In the genomic region with DNA sequence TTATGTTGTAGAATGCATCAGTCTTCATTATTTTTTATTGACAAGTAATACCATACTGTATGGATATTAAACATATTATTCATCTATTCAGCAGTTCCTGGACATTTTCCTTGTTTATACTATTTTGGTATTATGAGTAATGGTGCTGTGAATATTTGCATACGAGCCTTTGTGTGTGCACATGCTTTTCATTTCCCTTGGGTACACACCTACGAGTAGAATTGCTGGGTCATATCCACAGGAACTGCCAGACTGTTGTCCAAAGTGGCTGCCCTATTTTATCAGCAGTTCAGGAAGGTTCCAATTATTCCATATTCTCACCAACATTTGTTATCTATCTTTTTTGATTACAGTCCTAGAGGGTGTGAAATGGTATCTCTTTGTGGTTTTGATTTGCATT, we compare ENCODE assay signal across 15 cellular contexts.
A peak's percentile ranks its signal among the peaks of the same experiment; 100 is the strongest.
DNase-seq lines count a peak whose midpoint lies in the region; ATAC-seq and TF ChIP-seq lines count a peak whose summit lies in the region.
"Had no signal": no experiment of that assay in that cellular context is flagged by ENCODE, and none has a peak within 500 bp of the region (broad histone marks: within the 10 kb centered on the region; RNA-seq: fewer than 3 reads in every experiment).

No MANE protein-coding gene starts in this region.

- TF ChIP-seq CTCF in choroid plexus epithelial cell (conservative IDR thresholded peaks at IDR 0.05; ENCODE audit: low read depth, low read length) (no peak), osteoblast (IDR thresholded peaks at IDR 0.05; ENCODE audit: extremely low read depth, low read depth, low read length) (no peak), chondrocyte (IDR thresholded peaks at IDR 0.05) (no peak)

- peaks cover 39% of the 10 kb centered on the region for H3K4me1 ChIP-seq in GM23248 (ENCODE audit: insufficient read depth)
- H3K4me1 ChIP-seq in osteoblast (ENCODE audit: insufficient read depth, low read length), result peaks cover 38% of the 10 kb centered on the region

- H3K9me3 Mint-ChIP-seq in chondrocyte (ENCODE audit: low read depth), result no peaks in the 10 kb centered on the region
- H3K9me3 Mint-ChIP-seq: T-cell had no signal

- peaks cover 20% of the 10 kb centered on the region for H3F3A ChIP-seq in GM23248 (ENCODE audit: insufficient read depth)

- no peak for ATAC-seq in GM19467 (IDR thresholded peaks at IDR 0.05; ENCODE audit: unreplicated experiment)
- ATAC-seq: HepG2, T-cell had no signal

- H3K27ac ChIP-seq in GM23248 (no peak overlapping the region), osteoblast (ENCODE audit: low read depth, low read length) (no peak overlapping the region)
- H3K27ac ChIP-seq: KMS-11 had no signal

- H3K4me1 Mint-ChIP-seq in chondrocyte (ENCODE audit: low read depth), result peaks cover 46% of the 10 kb centered on the region

- no peak overlapping the region for H2AFZ ChIP-seq in GM23248
- no peak overlapping the region for H2AFZ ChIP-seq in osteoblast (ENCODE audit: low read length)

- H3K9me2 ChIP-seq in GM23248 (ENCODE audit: insufficient read depth), result no peaks in the 10 kb centered on the region

- H3K27ac Mint-ChIP-seq in chondrocyte (ENCODE audit: unreplicated experiment), result no peak overlapping the region
- H3K27ac Mint-ChIP-seq: B cell; CD4-positive, alpha-beta memory T cell; T-cell had no signal

- H3K9me3 ChIP-seq in GM23248 (ENCODE audit: low read depth) (no peaks in the 10 kb centered on the region), osteoblast (ENCODE audit: low read depth, low read length) (no peaks in the 10 kb centered on the region)

- H3K27me3 ChIP-seq in GM23248 (replicated peaks; ENCODE audit: insufficient read depth) (peaks cover 8% of the 10 kb centered on the region; the same call in 1 of the 2 replicates), osteoblast (ENCODE audit: insufficient read depth, low read length) (peaks cover 6% of the 10 kb centered on the region)

- 9 to 12% methylated on average over 2 of the region's 2 CpGs for WGBS in GM23248 (ENCODE audit: low coverage in 1 of 2, low lambda C conversion rate in 2 of 2, missing lambda C conversion rate in 2 of 2), 2 experiments

- H3K4me2 ChIP-seq in GM23248 (ENCODE audit: unreplicated experiment) (peak overlapping the region; percentile 32), osteoblast (ENCODE audit: insufficient read depth, low read length) (peak overlapping the region; percentile 13)
- H3K4me2 ChIP-seq: KMS-11 had no signal

- H3K36me3 Mint-ChIP-seq in chondrocyte (ENCODE audit: low read depth), result no peaks in the 10 kb centered on the region
- H3K36me3 Mint-ChIP-seq: CD4-positive, alpha-beta memory T cell; T-cell had no signal

- H3K36me3 ChIP-seq in GM23248 (ENCODE audit: low read depth) (no peaks in the 10 kb centered on the region), osteoblast (ENCODE audit: insufficient read depth, low read length) (no peaks in the 10 kb centered on the region)

- H3K27me3 Mint-ChIP-seq in chondrocyte (ENCODE audit: low read depth), result peaks cover 21% of the 10 kb centered on the region

- H4K20me1 ChIP-seq in GM23248 (ENCODE audit: insufficient read depth), result no peaks in the 10 kb centered on the region
- no peaks in the 10 kb centered on the region for H4K20me1 ChIP-seq in osteoblast (ENCODE audit: insufficient read depth, low read length)

- H3K4me3 ChIP-seq in GM23248 (no peak overlapping the region), choroid plexus epithelial cell (ENCODE audit: low read depth, low read length) (no peak overlapping the region), osteoblast (ENCODE audit: insufficient read depth, low read length) (no peak overlapping the region)

- H3K4me3 Mint-ChIP-seq in chondrocyte (ENCODE audit: unreplicated experiment), result no peak overlapping the region
- H3K4me3 Mint-ChIP-seq: B cell; CD4-positive, alpha-beta memory T cell; T-cell had no signal

- H3K79me2 ChIP-seq in GM23248 (ENCODE audit: insufficient read depth) (no peaks in the 10 kb centered on the region), osteoblast (ENCODE audit: insufficient read depth, low read length) (no peaks in the 10 kb centered on the region)

- in situ Hi-C loops in GM23248 (cut with MboI), result no loop called here

- DNase-seq in GM23248 (peak; percentile 50), NCI-H2171 treated with DMSO at 0.1 percent for 48 hours (lab: John Stamatoyannopoulos, UW) (peak; percentile 36), choroid plexus epithelial cell (ENCODE audit: low read depth) (peak; percentile 19), osteoblast (ENCODE audit: insufficient read length, low spot score, missing footprints) (peak; percentile 19), chondrocyte (ENCODE audit: low spot score) (no peak), GF-D8 (lab: John Stamatoyannopoulos, UW) (no peak)
- DNase-seq: CD4-positive, alpha-beta memory T cell; MM.1S; NCI-H2029; NCI-H524 treated with DMSO at 0.1 percent for 48 hours; T-cell had no signal

- no peak overlapping the region for H3K9ac ChIP-seq in GM23248
- H3K9ac ChIP-seq: KMS-11 had no signal

Comparison
In these comparisons a context has a peak if more than half of its experiments do, and no peak if none do; other contexts are left out.
1. DNase-seq: peak in GM23248 (single experiment), NCI-H2171 treated with DMSO at 0.1 percent for 48 hours (single experiment), choroid plexus epithelial cell (single experiment) and osteoblast (single experiment); none in chondrocyte (single experiment) and GF-D8 (single experiment).